Comparison of ENCODE assay signal across 27 cellular contexts in genomic region chr20:54102543-54102942, GRCh38. TPM values are rescaled to one million over a fixed set of nuclear protein-coding genes. Genes with fewer than 3 reads are reported as not detected.
DNase-seq lines count a peak whose midpoint lies in the region; ATAC-seq, FAIRE-seq and TF ChIP-seq lines count a peak whose summit lies in the region.
"Had no signal": no experiment of that assay in that cellular context is flagged by ENCODE, and none has a peak within 500 bp of the region (broad histone marks: within the 10 kb centered on the region; RNA-seq: fewer than 3 reads in every experiment).

No MANE protein-coding gene starts in this region.

- H3K27me3 ChIP-seq in HepG2 (ENCODE audit: control insufficient read depth in 1 of 2, insufficient read depth in 2 of 2, low read length in 2 of 2) = no peaks in the 10 kb centered on the region
- no peaks in the 10 kb centered on the region for H3K27me3 ChIP-seq in right lobe of liver
- peaks cover 0 to 21% (median 0%) of the 10 kb centered on the region in 7 donors for H3K27me3 ChIP-seq in heart right ventricle
- H3K27me3 ChIP-seq: BLaER1 had no signal

- TF ChIP-seq EP300 in A549 (IDR thresholded peaks at IDR 0.05) (no peak), HepG2 (IDR thresholded peaks at IDR 0.05; ENCODE audit: low read depth in 2 of 2, low read length in 2 of 2) (no peak), HepG2 (CRISPR knock-in tag; IDR thresholded peaks at IDR 0.05; ENCODE audit: borderline replicate concordance) (no peak)

- no peak overlapping the region for H2AFZ ChIP-seq in HepG2 (ENCODE audit: low read length)

- H3K27ac ChIP-seq in A549 (peak overlapping the region; percentile 92 to 98), HepG2 (ENCODE audit: extremely low read length, insufficient read depth, low read length) (peak overlapping the region; percentile 96), right lobe of liver (peak overlapping the region in 2 of 3 donors; percentile 32 to 95), heart right ventricle (no peak overlapping the region)
- H3K27ac ChIP-seq: 22Rv1, BLaER1 had no signal

- no peaks in the 10 kb centered on the region for H4K20me1 ChIP-seq in HepG2 (ENCODE audit: insufficient read depth, low read length)
- H4K20me1 ChIP-seq: BLaER1 had no signal

- CTCF ChIA-PET in A549 (lab: Yijun Ruan, JAX) (interaction anchor here (0.6 to 19.2 kb wide), 21 partner anchors 8 to 102 kb away, joined by 3 to 655 read pairs (median 9); partner anchors contain the start of gene PFDN4), HepG2 (lab: Yijun Ruan, JAX; ENCODE audit: low intra/inter-chr PET ratio, low total read pairs) (interaction anchor here (0.5 to 4.7 kb wide), 3 partner anchors 13 to 174 kb away, joined by 3 to 92 read pairs (median 5); no protein-coding TSS in a partner anchor)

- H3K4me1 ChIP-seq in A549 = peaks cover 65% of the 10 kb centered on the region
- H3K4me1 ChIP-seq in HepG2 (ENCODE audit: insufficient read depth, low read length) = peaks cover 87% of the 10 kb centered on the region
- peaks cover 0 to 46% (median 19%) of the 10 kb centered on the region in 4 donors for H3K4me1 ChIP-seq in right lobe of liver
- peaks cover 0 to 3% (median 0%) of the 10 kb centered on the region in 9 donors for H3K4me1 ChIP-seq in heart right ventricle
- H3K4me1 ChIP-seq: BE2C had no signal

- H3K36me3 ChIP-seq in HepG2 (replicated peaks in 1 of 2; ENCODE audit: control insufficient read depth in 1 of 2, insufficient read depth in 2 of 2, low read length in 2 of 2) = no peaks in the 10 kb centered on the region
- H3K36me3 ChIP-seq in right lobe of liver = no peaks in the 10 kb centered on the region
- H3K36me3 ChIP-seq in heart right ventricle = no peaks in the 10 kb centered on the region
- H3K36me3 ChIP-seq: BE2C, BLaER1 had no signal

- no peak for TF ChIP-seq CTCF in A549 (IDR thresholded peaks at IDR 0.05)
- no peak for TF ChIP-seq CTCF in HepG2 (CRISPR knock-in tag; IDR thresholded peaks at IDR 0.05)
- no peak for TF ChIP-seq CTCF in right lobe of liver (IDR thresholded peaks at IDR 0.05)
- TF ChIP-seq CTCF in heart right ventricle (IDR thresholded peaks at IDR 0.05) = no peak

- DNase-seq in A549 (ENCODE audit: low read depth in 1 of 2, low spot score in 1 of 2) = no peak
- no peak for DNase-seq in HepG2 (ENCODE audit: low spot score)
- no peak for DNase-seq in right lobe of liver
- no peak for DNase-seq in heart right ventricle
- no peak for DNase-seq in GOT3 (lab: John Stamatoyannopoulos, UW)
- DNase-seq: ACHN; BE2C; C1 segment of cervical spinal cord; CD4-positive, alpha-beta memory T cell; CD4-positive, CD25-positive, alpha-beta regulatory T cell; CD8-positive, alpha-beta memory T cell; COR-L47; DMS 273 treated with DMSO at 0.1 percent for 48 hours; DMS153; DMS53; DMS79; DND-41; EL; GDM1 had no signal

- in situ Hi-C loops in HepG2 (cut with HindIII; ENCODE audit: extremely low pct_ligation_motif_present, low pct_unique_long_range_greater_than_20kb) = no loop called here

- TF ChIP-seq POLR2A in A549 (IDR thresholded peaks at IDR 0.05; ENCODE audit: low read length) (no peak), HepG2 (IDR thresholded peaks at IDR 0.05; ENCODE audit: insufficient read depth in 1 of 2, low read depth in 2 of 2, low read length in 2 of 2) (no peak), right lobe of liver (IDR thresholded peaks at IDR 0.05) (no peak)

- no peak overlapping the region for H3K4me3 ChIP-seq in A549
- H3K4me3 ChIP-seq in HepG2 (replicated peaks in 1 of 3; ENCODE audit: insufficient read depth in 1 of 3, low read depth in 2 of 3, low read length in 3 of 3) = no peak overlapping the region
- H3K4me3 ChIP-seq in right lobe of liver = no peak overlapping the region
- no peak overlapping the region for H3K4me3 ChIP-seq in heart right ventricle
- H3K4me3 ChIP-seq: BLaER1 had no signal

- H3K4me2 ChIP-seq in A549 (no peak overlapping the region), HepG2 (ENCODE audit: low read depth, low read length) (no peak overlapping the region)
- H3K4me2 ChIP-seq: BLaER1 had no signal

- no peaks in the 10 kb centered on the region for H3K79me2 ChIP-seq in HepG2 (ENCODE audit: insufficient read depth, low read length)

- H3K9me3 ChIP-seq in A549 = no peaks in the 10 kb centered on the region
- H3K9me3 ChIP-seq in HepG2 (ENCODE audit: low read length) = no peaks in the 10 kb centered on the region
- no peaks in the 10 kb centered on the region for H3K9me3 ChIP-seq in right lobe of liver
- no peaks in the 10 kb centered on the region for H3K9me3 ChIP-seq in heart right ventricle
- H3K9me3 ChIP-seq: BE2C, BLaER1 had no signal

- WGBS in A549 (ENCODE audit: missing lambda C conversion rate) = 91% methylated on average over 2 of the region's 2 CpGs
- 92% methylated on average over 2 of the region's 2 CpGs for WGBS in HepG2 (ENCODE audit: low lambda C conversion rate)
- 100% methylated on average over 2 of the region's 2 CpGs for WGBS in right lobe of liver (ENCODE audit: insufficient coverage, low coverage, low lambda C conversion rate, missing lambda C conversion rate)
- WGBS in heart right ventricle, 2 donors = 92 to 94% methylated on average over 2 of the region's 2 CpGs

- TF ChIP-seq RAD21 in A549 (conservative IDR thresholded peaks at IDR 0.05 in 1 of 2, IDR thresholded peaks at IDR 0.05 in 1 of 2) = no peak
- no peak for TF ChIP-seq RAD21 in HepG2 (CRISPR knock-in tag; IDR thresholded peaks at IDR 0.05)

- BruUV-seq in HepG2 (replicated peaks; lab: Mats Ljungman, UMichigan) = no TSS peak

- intact Hi-C loops in HepG2 (cut with micrococcal nuclease; ENCODE audit: unreplicated experiment) (loop anchor here (10.0 kb wide), 1 partner anchor 528 kb away; no protein-coding TSS in a partner anchor), right lobe of liver (cut with DNase I) (no loop called here), heart right ventricle (cut with DNase I) (loop anchor here in 1 of 10 donors (5.0 kb wide), 1 partner anchor 545 kb away; no protein-coding TSS in a partner anchor)

- ATAC-seq in A549 (no peak), HepG2 (no peak), right lobe of liver (no peak), heart right ventricle (no peak), HG02588 (IDR thresholded peaks at IDR 0.05; ENCODE audit: unreplicated experiment) (no peak)

- H3K9ac ChIP-seq in HepG2 (ENCODE audit: insufficient read depth, low read depth, low read length) = no peak overlapping the region
- H3K9ac ChIP-seq: BLaER1 had no signal

- POLR2A ChIA-PET in A549 (lab: Yijun Ruan, JAX) (interaction anchor here (1.2 to 3.0 kb wide), 2 partner anchors 49 to 65 kb away, joined by 4 to 15 read pairs; no protein-coding TSS in a partner anchor), HepG2 (lab: Yijun Ruan, JAX) (interaction anchor here (1.8 to 11.5 kb wide), 10 partner anchors 14 to 105 kb away, joined by 8 to 287 read pairs (median 22); partner anchors contain the start of gene PFDN4)

- FAIRE-seq in A549 (lab: Jason Lieb, UNC) (no peak), HepG2 (lab: Jason Lieb, UNC) (no peak)
- FAIRE-seq: GM12891, GM19239 had no signal

TF ChIP-seq in HepG2, 621 proteins besides CTCF, POLR2A, EP300 and RAD21:
- peak; percentile 59 for TF ChIP-seq ZNF883 (CRISPR knock-in tag; IDR thresholded peaks at IDR 0.05; ENCODE audit: not compliant biosample characterization)
- TF ChIP-seq SP1 (IDR thresholded peaks at IDR 0.05) = no peak
- no peak for TF ChIP-seq SP1 (CRISPR knock-in tag; IDR thresholded peaks at IDR 0.05)
- TF ChIP-seq TEAD3 (CRISPR knock-in tag; optimal IDR thresholded peaks at IDR 0.05; ENCODE audit: borderline replicate concordance) = peak; percentile 16
- TF ChIP-seq ZNF44 (CRISPR knock-in tag; IDR thresholded peaks at IDR 0.05) = 0 out of 2 replicates have a peak, but pooled peaks have one; percentile 41

RNA-seq across cellular contexts. Expression of gene BCAS1, which starts 32.1 kb away (rescaled TPM):
- polyA plus RNA-seq in A549 (2011; rRNA removed) = 3.9 and 7.9 TPM in 2 replicates
- 0.96 and 0.98 TPM in 2 replicates for polyA plus RNA-seq in A549 (2012; cell fraction: cytosol; rRNA removed)
- 0.73 and 1.2 TPM in 2 replicates for polyA plus RNA-seq in A549 (2012; cell fraction: nucleus; rRNA removed)
- 1.2 to 1.4 TPM (median 1.3 TPM) in 3 replicates for polyA plus RNA-seq in A549 (2017; fragmentation: RNase III; extraction: RNeasy Plus Mini Kit Qiagen cat#74134 plus additional on column Dnase treatment)
- polyA minus RNA-seq in A549 (2011; rRNA and poly(A)+ RNA removed) = 3.2 and 3.6 TPM in 2 replicates
- total RNA-seq in HepG2 (2016; rRNA removed; fragmentation: Illumina TruSeq; extraction: Trizol) = 0.67 and 0.91 TPM in 2 replicates
- 0.09 and 0.10 TPM in 2 replicates for total RNA-seq in HepG2 (2016; cell fraction: cytosol; rRNA removed; fragmentation: Illumina TruSeq; extraction: Trizol; ENCODE audit: low read depth)
- total RNA-seq in HepG2 (2016; cell fraction: insoluble cytoplasmic fraction; rRNA removed; fragmentation: Illumina TruSeq; extraction: Trizol) = 0.43 and 1.0 TPM in 2 replicates
- 0.17 and 0.28 TPM in 2 replicates for total RNA-seq in HepG2 (2016; cell fraction: membrane; rRNA removed; fragmentation: Illumina TruSeq; extraction: Trizol)
- total RNA-seq in HepG2 (2016; cell fraction: nucleus; rRNA removed; fragmentation: Illumina TruSeq; extraction: Trizol) = 0.53 and 0.62 TPM in 2 replicates
- 0.55 and 0.95 TPM in 2 replicates for polyA plus RNA-seq in HepG2 (2011; rRNA removed)
- 0.58 and 0.74 TPM in 2 replicates for polyA plus RNA-seq in HepG2 (2011; cell fraction: cytosol; rRNA removed)
- 1.00 and 1.0 TPM in 2 replicates for polyA plus RNA-seq in HepG2 (2011; cell fraction: nucleus; rRNA removed)
- polyA plus RNA-seq in HepG2 (2012) = 0.56 and 1.8 TPM in 2 replicates
- 0.08 TPM in 1 of 2 replicates, not detected in the other for polyA plus RNA-seq in HepG2 (2016; cell fraction: cytosol; fragmentation: Illumina TruSeq; extraction: Trizol; ENCODE audit: low read depth)
- polyA plus RNA-seq in HepG2 (2016; cell fraction: insoluble cytoplasmic fraction; fragmentation: Illumina TruSeq; extraction: Trizol; ENCODE audit: low read depth) = 0.65 and 0.69 TPM in 2 replicates
- polyA plus RNA-seq in HepG2 (2016; cell fraction: membrane; fragmentation: Illumina TruSeq; extraction: Trizol; ENCODE audit: low read depth) = 0.12 TPM in 1 of 2 replicates, not detected in the other
- 0.41 and 0.48 TPM in 2 replicates for polyA plus RNA-seq in HepG2 (2016; cell fraction: nucleus; fragmentation: Illumina TruSeq; extraction: Trizol; ENCODE audit: insufficient read depth, low read depth)
- polyA minus RNA-seq in HepG2 (2011; rRNA and poly(A)+ RNA removed; ENCODE audit: low replicate concordance) = 0.22 TPM in 1 of 2 replicates, not detected in the other
- polyA minus RNA-seq in HepG2 (2011; cell fraction: cytosol; rRNA and poly(A)+ RNA removed) = 0.59 and 0.62 TPM in 2 replicates
- 2.2 and 2.4 TPM in 2 replicates for polyA minus RNA-seq in HepG2 (2011; cell fraction: nucleus; rRNA and poly(A)+ RNA removed)
- under 1 TPM in 4 of 6 experiments, not detected in 2; 0.07 to 0.43 (median 0.15) TPM for total RNA-seq in right lobe of liver
- total RNA-seq in heart right ventricle = not detected
- under 1 TPM in 1 of 2 donors, not detected in 1; 0.03 TPM for polyA plus RNA-seq in heart right ventricle
- total RNA-seq: Daoy, G401 had no signal
- polyA plus RNA-seq: AG04450 had no signal

Comparison
In these comparisons a context has a peak if more than half of its experiments do, and no peak if none do; other contexts are left out.
1. H3K27ac ChIP-seq: peak in A549 (2 of 2), HepG2 (single experiment) and right lobe of liver (2 of 3); none in heart right ventricle (0 of 10).